Comparison of ENCODE assay signal across 17 cellular contexts in the genomic region with DNA sequence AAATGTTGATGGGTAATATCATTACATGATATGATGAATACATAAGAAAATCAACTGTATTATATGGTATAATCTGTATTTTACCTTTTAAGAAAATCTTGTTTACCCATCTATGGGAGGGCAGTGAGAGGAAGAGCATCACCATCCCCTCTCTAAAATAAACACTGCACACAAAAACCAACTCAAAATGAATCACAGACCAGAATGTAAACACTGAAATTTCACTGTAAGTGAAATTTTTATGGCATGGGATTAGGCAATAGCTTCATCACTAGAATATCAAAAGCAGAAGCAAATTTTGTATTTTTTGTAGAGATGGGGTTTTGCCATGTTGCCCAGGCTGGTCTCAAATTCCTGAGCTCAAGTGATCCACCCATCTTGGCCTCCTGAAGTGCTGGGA. TPM values are rescaled to one million over a fixed set of nuclear protein-coding genes. Genes with fewer than 3 reads are reported as not detected.
DNase-seq lines count a peak whose midpoint lies in the region; ATAC-seq and TF ChIP-seq lines count a peak whose summit lies in the region.
"Had no signal": no experiment of that assay in that cellular context is flagged by ENCODE, and none has a peak within 500 bp of the region (broad histone marks: within the 10 kb centered on the region; RNA-seq: fewer than 3 reads in every experiment).

No MANE protein-coding gene starts in this region.

- H3K9ac ChIP-seq in skeletal muscle satellite cell (ENCODE audit: low read depth, low read length): no peak overlapping the region

- H3K27me3 ChIP-seq in skeletal muscle satellite cell (ENCODE audit: control insufficient read depth, insufficient read depth, low read length): no peaks in the 10 kb centered on the region
- H3K27me3 ChIP-seq: esophagus muscularis mucosa, left lung, pancreas, thyroid gland had no signal

- no peak for ATAC-seq in T-helper 17 cell
- ATAC-seq: activated CD4-positive, CD25-positive, alpha-beta regulatory T cell treated with anti-CD3 and anti-CD28 coated beads, Interleukin-2, amount 50 U/mL, for 24 hours; left lung; pancreas; T-cell had no signal

- no peak overlapping the region for H3K4me3 Mint-ChIP-seq in T-helper 17 cell
- H3K4me3 Mint-ChIP-seq: T-cell had no signal

- peaks cover 29% of the 10 kb centered on the region for H3K4me1 ChIP-seq in skeletal muscle satellite cell (ENCODE audit: control insufficient read depth, insufficient read depth, low read length)
- H3K4me1 ChIP-seq: esophagus muscularis mucosa, left lung, pancreas had no signal

- peaks cover 6% of the 10 kb centered on the region for H3K36me3 Mint-ChIP-seq in T-helper 17 cell (ENCODE audit: low read depth)

- no peaks in the 10 kb centered on the region for H3K27me3 Mint-ChIP-seq in T-helper 17 cell
- H3K27me3 Mint-ChIP-seq: T-cell had no signal

- H3K9me3 ChIP-seq in skeletal muscle satellite cell (replicated peaks; ENCODE audit: low read length) (no peaks in the 10 kb centered on the region), T-helper 17 cell (ENCODE audit: control insufficient read depth, low read length, poor library complexity, severe bottlenecking) (no peaks in the 10 kb centered on the region)
- H3K9me3 ChIP-seq: esophagus muscularis mucosa, left lung, pancreas, thyroid gland had no signal

- H3K27ac Mint-ChIP-seq in T-helper 17 cell: no peak overlapping the region
- H3K27ac Mint-ChIP-seq: T-cell had no signal

- DNase-seq in GM04504 (ENCODE audit: low read depth): peak; percentile 32
- peak; percentile 60 to 87 for DNase-seq in NOMO-1 (lab: John Stamatoyannopoulos, UW; ENCODE audit: unreplicated experiment in 2 of 2)
- DNase-seq in cardiac fibroblast (ENCODE audit: low read depth in 2 of 2): peak; percentile 14 to 71
- no peak for DNase-seq in T-helper 17 cell
- no peak for DNase-seq in NCI-H526 treated with DMSO at 0.1 percent for 48 hours (lab: John Stamatoyannopoulos, UW)
- no peak for DNase-seq in NCI-H2171 treated with DMSO at 0.1 percent for 48 hours (lab: John Stamatoyannopoulos, UW)
- DNase-seq: activated gamma-delta T cell, COR-L47, left lung, NCI-H1694, NCI-H510A, pancreas, T-cell, thyroid gland had no signal

- H3K4me1 Mint-ChIP-seq in T-helper 17 cell: peaks cover 11% of the 10 kb centered on the region

- H3K36me3 ChIP-seq in skeletal muscle satellite cell (ENCODE audit: insufficient read depth, low read length): peaks cover 5% of the 10 kb centered on the region
- H3K36me3 ChIP-seq: pancreas had no signal

- no peak for TF ChIP-seq CTCF in cardiac fibroblast (IDR thresholded peaks at IDR 0.05; ENCODE audit: low read depth, low read length)

- peak overlapping the region; percentile 25 for H3K4me2 ChIP-seq in skeletal muscle satellite cell (ENCODE audit: low read length)

- no peak overlapping the region for H3K4me3 ChIP-seq in cardiac fibroblast (replicated peaks in 1 of 2; ENCODE audit: low read depth in 2 of 2, low read length in 2 of 2)
- H3K4me3 ChIP-seq in skeletal muscle satellite cell (ENCODE audit: low read length): no peak overlapping the region
- H3K4me3 ChIP-seq: esophagus muscularis mucosa, left lung, pancreas, thyroid gland had no signal

RNA-seq across cellular contexts. Expression of a gene that starts 26.2 kb away (rescaled TPM):
- total RNA-seq in skeletal muscle satellite cell (2012; rRNA removed): 27.3 and 48.4 TPM in 2 replicates
- 10 to 100 TPM; 24.6 to 26.1 TPM for total RNA-seq in T-helper 17 cell

RNA-seq across cellular contexts. Expression of a gene that starts 26.7 kb away (rescaled TPM):
- total RNA-seq in skeletal muscle satellite cell (2012; rRNA removed): 60.1 and 61.3 TPM in 2 replicates
- total RNA-seq in T-helper 17 cell: 10 to 100 TPM; 61.1 to 77.8 TPM

Comparison
In these comparisons a context has a peak if more than half of its experiments do, and no peak if none do; other contexts are left out.
1. DNase-seq: peak in GM04504 (single experiment), NOMO-1 (2 of 2) and cardiac fibroblast (2 of 2); none in T-helper 17 cell (0 of 3), NCI-H526 treated with DMSO at 0.1 percent for 48 hours (single experiment) and NCI-H2171 treated with DMSO at 0.1 percent for 48 hours (single experiment).